ENCODE assay signal across 5 cellular contexts in the genomic region with DNA sequence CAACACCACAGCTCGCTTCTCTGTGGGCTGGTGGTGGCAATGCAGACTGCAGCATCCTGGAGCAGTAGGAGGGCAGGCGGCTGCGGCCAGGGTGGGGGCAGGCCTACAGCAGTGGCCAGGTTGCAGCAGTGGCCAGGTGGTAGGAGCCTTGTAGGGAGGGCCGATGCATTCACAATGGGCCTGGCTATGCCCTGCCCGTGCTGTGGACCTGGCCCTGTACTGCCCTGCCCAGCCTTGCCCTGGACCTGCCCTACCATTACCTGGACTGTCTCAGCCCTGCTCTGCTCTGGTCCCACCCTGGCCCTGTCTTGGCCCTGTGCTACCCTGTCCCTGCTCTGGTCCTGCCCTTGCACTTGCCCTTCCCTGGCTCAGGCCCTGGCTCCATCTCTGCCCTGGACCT.
DNase-seq lines count a peak whose midpoint lies in the region; ATAC-seq, FAIRE-seq and TF ChIP-seq lines count a peak whose summit lies in the region.
"Not testable (repeated sequence)": the region's sequence is repeated elsewhere in the genome, so short reads cannot be mapped to it uniquely, and the experiment has no call there.

No MANE protein-coding gene starts in this region.

- not testable (repeated sequence) for H3K36me3 ChIP-seq in gastroesophageal sphincter, upper lobe of left lung

- not testable (repeated sequence) for H3K9ac ChIP-seq in H9 (ENCODE audit: extremely low read depth, insufficient read length, low read length)

- no CpG with 5 or more reads among the region's 5 CpGs for WGBS in H9 (ENCODE audit: extremely low coverage, insufficient read length, low lambda C conversion rate)
- WGBS in gastroesophageal sphincter (ENCODE audit: low coverage in 1 of 2), 2 donors, result 100% methylated on average over 1 of the region's 5 CpGs; no CpG with 5 or more reads in 1 of the 2 donors
- WGBS in upper lobe of left lung, 2 donors, result 100% methylated on average over 3 of the region's 5 CpGs; no CpG with 5 or more reads in 1 of the 2 donors

- not testable (repeated sequence) for H3K4me3 ChIP-seq in gastroesophageal sphincter, upper lobe of left lung

- ATAC-seq in esophagus mucosa (peak; percentile 12), gastroesophageal sphincter (peak; percentile 16), upper lobe of left lung (ENCODE audit: low FRiP score in 2 of 2) (peak; percentile 9 to 59)

- not testable (repeated sequence) for H3K79me1 ChIP-seq in H9 (ENCODE audit: insufficient read depth, low read depth, low read length, poor library complexity, severe bottlenecking)

- not testable (repeated sequence) for H3K27me3 Mint-ChIP-seq in H9 (ENCODE audit: low read depth)

- H3T11ph ChIP-seq in H9 (ENCODE audit: low read length), result not testable (repeated sequence)

- H3K27ac Mint-ChIP-seq in H9, result not testable (repeated sequence)

- H2BK120ac ChIP-seq in H9 (ENCODE audit: low read depth, low read length, poor library complexity, severe bottlenecking), result not testable (repeated sequence)

- not testable (repeated sequence) for H3K27me3 ChIP-seq in H9 (ENCODE audit: insufficient read depth, low read length); upper lobe of left lung
- peaks cover 18% of the 10 kb centered on the region for H3K27me3 ChIP-seq in gastroesophageal sphincter

- H3K36me3 Mint-ChIP-seq in H9 (ENCODE audit: insufficient read depth in 1 of 3, low read depth in 3 of 3), result peaks cover 0 to 11% (median 7%) of the 10 kb centered on the region in 3 experiments; a peak in 5 of 7 replicates

- H4K20me1 ChIP-seq in H9 (ENCODE audit: control insufficient read depth, insufficient read depth, insufficient read length), result not testable (repeated sequence)

- H3K23ac ChIP-seq in H9 (ENCODE audit: insufficient read length, low read depth, low read length), result not testable (repeated sequence)

- not testable (repeated sequence) for H2BK20ac ChIP-seq in H9 (ENCODE audit: low read depth, low read length, poor library complexity, severe bottlenecking)

- TF ChIP-seq EP300 in gastroesophageal sphincter (IDR thresholded peaks at IDR 0.05); upper lobe of left lung (IDR thresholded peaks at IDR 0.05): not testable (repeated sequence)

- not testable (repeated sequence) for TF ChIP-seq CTCF in H9 (conservative IDR thresholded peaks at IDR 0.05); gastroesophageal sphincter (IDR thresholded peaks at IDR 0.05); upper lobe of left lung (IDR thresholded peaks at IDR 0.05)

- not testable (repeated sequence) for H3K18ac ChIP-seq in H9 (ENCODE audit: insufficient read length, low read depth, low read length)

- H3K9me3 Mint-ChIP-seq in H9, result peaks cover 68 to 80% of the 10 kb centered on the region in 2 experiments

- DNase-seq in H9 (peak; percentile 6), upper lobe of left lung (peak in 1 of 2 donors; percentile 54)
- not testable (repeated sequence) for DNase-seq in urothelium cell line (ENCODE audit: low spot score)

- H3K9me3 ChIP-seq in H9 (ENCODE audit: control insufficient read depth, low read depth, low read length); gastroesophageal sphincter; upper lobe of left lung: not testable (repeated sequence)

- H4K5ac ChIP-seq in H9 (ENCODE audit: insufficient read length, low read depth, low read length), result not testable (repeated sequence)

- not testable (repeated sequence) for H3K4me1 ChIP-seq in H9 (ENCODE audit: insufficient read depth, low read length); gastroesophageal sphincter; upper lobe of left lung

- H3K14ac ChIP-seq in H9 (ENCODE audit: insufficient read depth, low read length), result not testable (repeated sequence)

- peak; percentile 93 for FAIRE-seq in urothelium cell line (lab: Jason Lieb, UNC)

- H3K4ac ChIP-seq in H9 (ENCODE audit: low read depth, low read length), result not testable (repeated sequence)

- not testable (repeated sequence) for H2BK12ac ChIP-seq in H9 (ENCODE audit: insufficient read length, low read depth, low read length)

- H3K4me2 ChIP-seq in H9 (ENCODE audit: insufficient read depth, insufficient read length, low read length), result not testable (repeated sequence)

- H3K27ac ChIP-seq in H9 (ENCODE audit: insufficient read length, low read depth, low read length); gastroesophageal sphincter; upper lobe of left lung: not testable (repeated sequence)

- not testable (repeated sequence) for H2AK5ac ChIP-seq in H9 (ENCODE audit: insufficient read length, low read length)

- not testable (repeated sequence) for TF ChIP-seq POLR2A in gastroesophageal sphincter (IDR thresholded peaks at IDR 0.05); upper lobe of left lung (IDR thresholded peaks at IDR 0.05)

- not testable (repeated sequence) for H3K4me3 Mint-ChIP-seq in H9

- H3K56ac ChIP-seq in H9 (ENCODE audit: insufficient read length, low read depth, low read length), result not testable (repeated sequence)

- not testable (repeated sequence) for H4K91ac ChIP-seq in H9 (ENCODE audit: insufficient read length, low read depth, low read length)

- H2AFZ ChIP-seq in H9 (ENCODE audit: low read length), result not testable (repeated sequence)

- H3K23me2 ChIP-seq in H9 (ENCODE audit: insufficient read length, low read depth, low read length, poor library complexity, severe bottlenecking), result not testable (repeated sequence)

- not testable (repeated sequence) for H3K4me1 Mint-ChIP-seq in H9

- H2BK5ac ChIP-seq in H9 (ENCODE audit: insufficient read length, low read length), result not testable (repeated sequence)

- not testable (repeated sequence) for H2BK15ac ChIP-seq in H9 (ENCODE audit: low read depth, low read length)

- not testable (repeated sequence) for H4K8ac ChIP-seq in H9 (replicated peaks; ENCODE audit: insufficient read length, low read depth, low read length)

- not testable (repeated sequence) for H3K79me2 ChIP-seq in H9 (ENCODE audit: insufficient read depth, low read length)
